In genomic region chr5:77295863-77296378, GRCh38 we compare ENCODE assay signal across 11 cellular contexts.
"Had no signal": no experiment of that assay in that cellular context is flagged by ENCODE, and none has a peak within 500 bp of the region (broad histone marks: within the 10 kb centered on the region; RNA-seq: fewer than 3 reads in every experiment).

No MANE protein-coding gene starts in this region.

- H3K27ac ChIP-seq: HL-60, KMS-11 had no signal

- H3K4me2 ChIP-seq: GM23338, KMS-11 had no signal

- DNase-seq: H9, HCEC 1CT, HFFc6, IMR-90, Karpas-422, KBM-7 had no signal

- H2AFZ ChIP-seq: GM23338 had no signal

- FAIRE-seq: H1, H54 had no signal

- ATAC-seq: GM23338 had no signal

- H3K9ac ChIP-seq: KMS-11 had no signal

- H3K4me3 ChIP-seq: GM23338 had no signal
